12 cellular contexts compared by ENCODE assay signal in genomic region chr14:22865424-22866215, GRCh38. TPM values are rescaled to one million over a fixed set of nuclear protein-coding genes. Genes with fewer than 3 reads are reported as not detected.
DNase-seq lines count a peak whose midpoint lies in the region; ATAC-seq and TF ChIP-seq lines count a peak whose summit lies in the region.
"Had no signal": no experiment of that assay in that cellular context is flagged by ENCODE, and none has a peak within 500 bp of the region (broad histone marks: within the 10 kb centered on the region; RNA-seq: fewer than 3 reads in every experiment).

No MANE protein-coding gene starts in this region.

- in situ Hi-C loops in Panc1 (cut with HindIII; ENCODE audit: low pct_unique_long_range_greater_than_20kb, low sequenced_read_pairs) = no loop called here

- POLR2A ChIA-PET in Panc1 (lab: Charles Lee) = no interaction called here

- BruUV-seq in Panc1 (replicated peaks; lab: Mats Ljungman, UMichigan) = no TSS peak

- H3K27ac ChIP-seq in Panc1 (ENCODE audit: low read length) (no peak overlapping the region), aorta (ENCODE audit: low read depth in 1 of 2, low read length in 2 of 2) (no peak overlapping the region)
- H3K27ac ChIP-seq: adrenal gland; BLaER1 treated with 17β-estradiol and CSF1 and Interleukin-3, amounts not matched to agents 10 nM and 100 nM had no signal

- WGBS in aorta, 2 donors = 53 to 55% methylated on average over 6 of the region's 6 CpGs

- ATAC-seq in Panc1 (no peak), aorta (ENCODE audit: low FRiP score) (no peak), HG03378 (IDR thresholded peaks at IDR 0.05; ENCODE audit: unreplicated experiment) (no peak), HG03095 (IDR thresholded peaks at IDR 0.05; ENCODE audit: unreplicated experiment) (no peak)
- ATAC-seq: left ventricle myocardium superior had no signal

- H3K4me1 ChIP-seq in Panc1 (ENCODE audit: control insufficient read depth, insufficient read depth, low read length) = peaks cover 3% of the 10 kb centered on the region; the same call in 1 of the 2 replicates
- no peaks in the 10 kb centered on the region for H3K4me1 ChIP-seq in aorta (ENCODE audit: control insufficient read depth in 1 of 2, insufficient read depth in 2 of 2, low read length in 2 of 2)

- H3K9me3 ChIP-seq in Panc1 (ENCODE audit: control insufficient read depth, insufficient read depth, low read depth, low read length) = no peaks in the 10 kb centered on the region
- H3K9me3 ChIP-seq in aorta (ENCODE audit: control insufficient read depth, low read length) = no peaks in the 10 kb centered on the region
- H3K9me3 ChIP-seq: adrenal gland had no signal

- H3K27me3 ChIP-seq in Panc1 (ENCODE audit: control insufficient read depth, insufficient read depth, low read length) (no peaks in the 10 kb centered on the region), aorta (ENCODE audit: control insufficient read depth in 1 of 2, insufficient read depth in 2 of 2, low read length in 1 of 2) (no peaks in the 10 kb centered on the region)
- H3K27me3 ChIP-seq: adrenal gland; BLaER1 treated with 17β-estradiol and CSF1 and Interleukin-3, amounts not matched to agents 10 nM and 100 nM had no signal

- DNase-seq in stimulated activated CD4-positive, alpha-beta T cell treated with anti-CD3 and anti-CD28 coated beads, Interleukin-1b, Interleukin-23, amount 100 ng/mL, for 48 hours = peak; percentile 18
- no peak for DNase-seq in stimulated activated CD4-positive, alpha-beta T cell treated with anti-CD3 and anti-CD28 coated beads, Interleukin-4, amount 100 ng/mL, for 24 hours
- no peak for DNase-seq in Panc1 (ENCODE audit: low read depth, low spot score)
- DNase-seq in foreskin fibroblast = no peak
- peak; percentile 47 to 53 for DNase-seq in aorta
- no peak for DNase-seq in hippocampal formation (lab: John Stamatoyannopoulos, UW)
- DNase-seq: activated CD4-positive, alpha-beta T cell treated with anti-CD3 and anti-CD28 coated beads, Interleukin-2, amount 50 U/mL, for 4 hours; adrenal gland; left ventricle myocardium superior had no signal

- intact Hi-C loops in Panc1 (cut with micrococcal nuclease; ENCODE audit: unreplicated experiment) (no loop called here), aorta (cut with DNase I) (no loop called here)

- TF ChIP-seq CTCF in Panc1 (IDR thresholded peaks at IDR 0.05) (peak; percentile 12; the same call in 1 of the 2 replicates), foreskin fibroblast (IDR thresholded peaks at IDR 0.05; ENCODE audit: low read depth, low read length) (peak; percentile 13)

- H3K36me3 ChIP-seq in Panc1 (ENCODE audit: control insufficient read depth, insufficient read depth, low read length) = no peaks in the 10 kb centered on the region
- no peaks in the 10 kb centered on the region for H3K36me3 ChIP-seq in aorta (ENCODE audit: control insufficient read depth in 1 of 2, insufficient read depth in 2 of 2, low read length in 1 of 2)
- H3K36me3 ChIP-seq: adrenal gland; BLaER1 treated with 17β-estradiol and CSF1 and Interleukin-3, amounts not matched to agents 10 nM and 100 nM had no signal

- CTCF ChIA-PET in Panc1 (lab: Charles Lee) = interaction anchor here (1.3 kb wide), 1 partner anchor 43 kb away, joined by 7 read pairs; no protein-coding TSS in a partner anchor

- no peak overlapping the region for H3K4me3 ChIP-seq in Panc1 (ENCODE audit: low read depth in 2 of 2, low read length in 2 of 2)
- no peak overlapping the region for H3K4me3 ChIP-seq in foreskin fibroblast (ENCODE audit: low read depth in 1 of 2, low read length in 2 of 2)
- H3K4me3 ChIP-seq in aorta (ENCODE audit: low read length in 2 of 2) = no peak overlapping the region
- H3K4me3 ChIP-seq: adrenal gland; BLaER1 treated with 17β-estradiol and CSF1 and Interleukin-3, amounts not matched to agents 10 nM and 100 nM had no signal

RNA-seq across cellular contexts. Expression of gene LRP10, which starts 5.9 kb away (rescaled TPM):
- total RNA-seq in Panc1 (2021; ENCODE audit: unreplicated experiment) (78.3 TPM), aorta (100 to 1,000 TPM; 161 to 187 TPM)
- 156 TPM for polyA plus RNA-seq in Panc1 (2012; ENCODE audit: insufficient read length)
- polyA plus RNA-seq in aorta = 100 to 1,000 TPM in 1 of 2 donors, 10 to 100 TPM in 1; 53.0 to 134 TPM

RNA-seq across cellular contexts. Expression of gene REM2, which starts 17.4 kb away (rescaled TPM):
- total RNA-seq in Panc1 (2021; ENCODE audit: unreplicated experiment) (0.18 TPM), aorta (under 1 TPM; 0.36 to 0.75 TPM)
- 0.31 TPM for polyA plus RNA-seq in Panc1 (2012; ENCODE audit: insufficient read length)
- under 1 TPM in 1 of 2 donors, not detected in 1; 0.92 TPM for polyA plus RNA-seq in aorta
- total RNA-seq: left ventricle myocardium superior had no signal

RNA-seq across cellular contexts. Expression of gene MMP14, which starts 29.2 kb away (rescaled TPM):
- 32.9 TPM for total RNA-seq in Panc1 (2021; ENCODE audit: unreplicated experiment)
- 47.8 TPM for polyA plus RNA-seq in Panc1 (2012; ENCODE audit: insufficient read length)
- total RNA-seq in aorta = 100 to 1,000 TPM; 206 to 250 TPM
- polyA plus RNA-seq in aorta = 10 to 100 TPM; 29.8 to 99.2 TPM

RNA-seq across cellular contexts. Expression of gene MRPL52, which starts 35.9 kb away (rescaled TPM):
- total RNA-seq in Panc1 (2021; ENCODE audit: unreplicated experiment) (89.5 TPM), aorta (10 to 100 TPM; 37.2 to 49.1 TPM)
- 97.1 TPM for polyA plus RNA-seq in Panc1 (2012; ENCODE audit: insufficient read length)
- 10 to 100 TPM; 47.3 to 56.0 TPM for polyA plus RNA-seq in aorta

RNA-seq across cellular contexts. Expression of gene SLC7A7, which starts 50.4 kb away (rescaled TPM):
- 0.85 TPM for total RNA-seq in Panc1 (2021; ENCODE audit: unreplicated experiment)
- 1.3 TPM for polyA plus RNA-seq in Panc1 (2012; ENCODE audit: insufficient read length)
- total RNA-seq in aorta = 10 to 100 TPM; 16.7 TPM
- 10 to 100 TPM; 15.4 to 44.2 TPM for polyA plus RNA-seq in aorta

Comparison
In these comparisons a context has a peak if more than half of its experiments do, and no peak if none do; other contexts are left out.
1. DNase-seq: peak in stimulated activated CD4-positive, alpha-beta T cell treated with anti-CD3 and anti-CD28 coated beads, Interleukin-1b, Interleukin-23, amount 100 ng/mL, for 48 hours (single experiment) and aorta (2 of 2); none in stimulated activated CD4-positive, alpha-beta T cell treated with anti-CD3 and anti-CD28 coated beads, Interleukin-4, amount 100 ng/mL, for 24 hours (single experiment), Panc1 (single experiment), foreskin fibroblast (0 of 2) and hippocampal formation (0 of 2).